In genomic region chr10:75410135-75410787, GRCh38 we compare ENCODE assay signal across 10 cellular contexts. TPM values are rescaled to one million over a fixed set of nuclear protein-coding genes. Genes with fewer than 3 reads are reported as not detected.
A peak's percentile ranks its signal among the peaks of the same experiment; 100 is the strongest.
DNase-seq lines count a peak whose midpoint lies in the region; ATAC-seq and TF ChIP-seq lines count a peak whose summit lies in the region.
"Had no signal": no experiment of that assay in that cellular context is flagged by ENCODE, and none has a peak within 500 bp of the region (broad histone marks: within the 10 kb centered on the region; RNA-seq: fewer than 3 reads in every experiment).

No MANE protein-coding gene starts in this region.

- no peak overlapping the region for H3K27ac ChIP-seq in right cardiac atrium (ENCODE audit: low read length)

- H3K9me3 ChIP-seq in right cardiac atrium (ENCODE audit: control insufficient read depth, low read length), result no peaks in the 10 kb centered on the region

- ATAC-seq in activated CD4-positive, alpha-beta T cell treated with anti-CD3 and anti-CD28 coated beads for 36 hours, result no peak
- ATAC-seq in WTC11 (no peak), right cardiac atrium (no peak), GM19035 (IDR thresholded peaks at IDR 0.05; ENCODE audit: unreplicated experiment) (no peak), HG02870 (IDR thresholded peaks at IDR 0.05; ENCODE audit: unreplicated experiment) (no peak)
- ATAC-seq in stimulated activated effector memory CD8-positive, alpha-beta T cell treated with anti-CD3 and anti-CD28 coated beads, Interleukin-12 subunit alpha, Interleukin-12 subunit beta, amount 100 ng/mL, for 72 hours, result no peak

- CTCF ChIA-PET in activated CD4-positive, alpha-beta T cell treated with anti-CD3 and anti-CD28 coated beads for 36 hours (lab: Charles Lee), result no interaction called here
- CTCF ChIA-PET in WTC11 (lab: Charles Lee), result interaction anchor here (1.0 to 2.3 kb wide), 4 partner anchors 11 to 21 kb away, joined by 3 to 13 read pairs (median 8); partner anchors contain the start of gene LRMDA

- WGBS in right cardiac atrium, result 43% methylated on average over 6 of the region's 6 CpGs

- H3K27ac Mint-ChIP-seq in activated CD4-positive, alpha-beta T cell treated with anti-CD3 and anti-CD28 coated beads for 36 hours, result no peak overlapping the region
- H3K27ac Mint-ChIP-seq in WTC11, result no peak overlapping the region
- H3K27ac Mint-ChIP-seq in stimulated activated effector memory CD8-positive, alpha-beta T cell treated with anti-CD3 and anti-CD28 coated beads, Interleukin-12 subunit alpha, Interleukin-12 subunit beta, amount 100 ng/mL, for 72 hours, result no peak overlapping the region

- TF ChIP-seq CTCF in WTC11 (IDR thresholded peaks at IDR 0.05), result no peak

- no peaks in the 10 kb centered on the region for H3K4me1 ChIP-seq in right cardiac atrium (ENCODE audit: control insufficient read depth, insufficient read depth, low read length)

- peaks cover 59% of the 10 kb centered on the region for H3K27me3 Mint-ChIP-seq in activated CD4-positive, alpha-beta T cell treated with anti-CD3 and anti-CD28 coated beads for 36 hours
- H3K27me3 Mint-ChIP-seq in WTC11 (ENCODE audit: low read depth), result peaks cover 99% of the 10 kb centered on the region

- intact Hi-C loops in activated CD4-positive, alpha-beta T cell treated with anti-CD3 and anti-CD28 coated beads for 36 hours (cut with DNase I, micrococcal nuclease), result no loop called here
- intact Hi-C loops in right cardiac atrium (cut with DNase I), result loop anchor here in 1 of 4 donors (5.0 kb wide), 1 partner anchor 897 kb away; no protein-coding TSS in a partner anchor

- H3K4me3 ChIP-seq in right cardiac atrium (ENCODE audit: low read length), result peak overlapping the region; percentile 84

- H3K9me3 Mint-ChIP-seq in activated CD4-positive, alpha-beta T cell treated with anti-CD3 and anti-CD28 coated beads for 36 hours (ENCODE audit: low read depth), result no peaks in the 10 kb centered on the region
- no peaks in the 10 kb centered on the region for H3K9me3 Mint-ChIP-seq in WTC11
- H3K9me3 Mint-ChIP-seq in stimulated activated effector memory CD8-positive, alpha-beta T cell treated with anti-CD3 and anti-CD28 coated beads, Interleukin-12 subunit alpha, Interleukin-12 subunit beta, amount 100 ng/mL, for 72 hours, result peaks cover 2% of the 10 kb centered on the region

- H3K4me1 Mint-ChIP-seq in activated CD4-positive, alpha-beta T cell treated with anti-CD3 and anti-CD28 coated beads for 36 hours, result peaks cover 10% of the 10 kb centered on the region
- H3K4me1 Mint-ChIP-seq in WTC11, result peaks cover 38% of the 10 kb centered on the region
- H3K4me1 Mint-ChIP-seq in stimulated activated effector memory CD8-positive, alpha-beta T cell treated with anti-CD3 and anti-CD28 coated beads, Interleukin-12 subunit alpha, Interleukin-12 subunit beta, amount 100 ng/mL, for 72 hours, result peaks cover 12% of the 10 kb centered on the region

- DNase-seq in activated CD4-positive, alpha-beta T cell treated with anti-CD3 and anti-CD28 coated beads for 36 hours, result no peak
- no peak for DNase-seq in activated CD4-positive, alpha-beta T cell treated with anti-CD3 and anti-CD28 coated beads, Interleukin-2, amount 50 U/mL, for 4 hours
- DNase-seq in WTC11 (ENCODE audit: low spot score) (no peak), right cardiac atrium (no peak), NCI-H187 (lab: John Stamatoyannopoulos, UW) (no peak)
- DNase-seq in stimulated activated effector memory CD8-positive, alpha-beta T cell treated with anti-CD3 and anti-CD28 coated beads, Interleukin-12 subunit alpha, Interleukin-12 subunit beta, amount 100 ng/mL, for 72 hours (ENCODE audit: low spot score in 2 of 2), result no peak
- DNase-seq: activated CD4-positive, alpha-beta T cell treated with anti-CD3 and anti-CD28 coated beads for 1 hour; KG1 had no signal

- H3K36me3 Mint-ChIP-seq in activated CD4-positive, alpha-beta T cell treated with anti-CD3 and anti-CD28 coated beads for 36 hours (ENCODE audit: low read depth), result no peaks in the 10 kb centered on the region
- no peaks in the 10 kb centered on the region; the same call in 1 of the 2 replicates for H3K36me3 Mint-ChIP-seq in WTC11
- H3K36me3 Mint-ChIP-seq in stimulated activated effector memory CD8-positive, alpha-beta T cell treated with anti-CD3 and anti-CD28 coated beads, Interleukin-12 subunit alpha, Interleukin-12 subunit beta, amount 100 ng/mL, for 72 hours, result no peaks in the 10 kb centered on the region

- POLR2A ChIA-PET in activated CD4-positive, alpha-beta T cell treated with anti-CD3 and anti-CD28 coated beads for 36 hours (lab: Charles Lee), result interaction anchor here (0.6 to 0.7 kb wide), 2 partner anchors 20 to 331 kb away, joined by 3 read pairs; no protein-coding TSS in a partner anchor
- POLR2A ChIA-PET in WTC11 (lab: Charles Lee), result no interaction called here

- no peaks in the 10 kb centered on the region for H3K27me3 ChIP-seq in right cardiac atrium (ENCODE audit: control insufficient read depth, insufficient read depth)

- peak overlapping the region; percentile 23 for H3K4me3 Mint-ChIP-seq in activated CD4-positive, alpha-beta T cell treated with anti-CD3 and anti-CD28 coated beads for 36 hours
- peak overlapping the region; percentile 77 for H3K4me3 Mint-ChIP-seq in WTC11
- H3K4me3 Mint-ChIP-seq in stimulated activated effector memory CD8-positive, alpha-beta T cell treated with anti-CD3 and anti-CD28 coated beads, Interleukin-12 subunit alpha, Interleukin-12 subunit beta, amount 100 ng/mL, for 72 hours, result peak overlapping the region; percentile 63

TF ChIP-seq in WTC11, 78 proteins besides CTCF, POLR2A, EP300 and RAD21 (continues in another document):
- TF ChIP-seq NR1H2 (CRISPR knock-in tag; IDR thresholded peaks at IDR 0.05) (no peak), PRDM15 (CRISPR knock-in tag; IDR thresholded peaks at IDR 0.05) (0 out of 2 replicates have a peak, but pooled peaks have one; percentile 35), ZNF423 (CRISPR knock-in tag; IDR thresholded peaks at IDR 0.05) (no peak), EMX1 (CRISPR knock-in tag; IDR thresholded peaks at IDR 0.05) (no peak), AFF4 (CRISPR knock-in tag; IDR thresholded peaks at IDR 0.05; ENCODE audit: borderline replicate concordance) (no peak)

RNA-seq across cellular contexts. Expression of gene ZNF503, which starts 8.7 kb away (rescaled TPM):
- under 1 TPM; 0.40 to 0.46 TPM for total RNA-seq in activated CD4-positive, alpha-beta T cell treated with anti-CD3 and anti-CD28 coated beads for 36 hours
- total RNA-seq in WTC11 (2021) (0.25 to 0.39 TPM (median 0.34 TPM) in 3 replicates), right cardiac atrium (10 to 100 TPM; 13.2 to 14.6 (median 14.3) TPM)
- polyA plus RNA-seq in right cardiac atrium, result 8.7 TPM

RNA-seq across cellular contexts. Expression of gene LRMDA, which starts 21.2 kb away (rescaled TPM):
- total RNA-seq in activated CD4-positive, alpha-beta T cell treated with anti-CD3 and anti-CD28 coated beads for 36 hours, result not detected
- 0.48 to 0.92 TPM (median 0.78 TPM) in 3 replicates for total RNA-seq in WTC11 (2021)
- total RNA-seq in right cardiac atrium, result 10 to 100 TPM; 42.7 to 97.9 (median 55.1) TPM
- polyA plus RNA-seq in right cardiac atrium, result 48.8 TPM

Comparison
In these comparisons a context has a peak if more than half of its experiments do, and no peak if none do; other contexts are left out.
1. H3K4me3 Mint-ChIP-seq: peak in every context shown above with its lines; median percentile 77 in WTC11; 63 in stimulated activated effector memory CD8-positive, alpha-beta T cell treated with anti-CD3 and anti-CD28 coated beads, Interleukin-12 subunit alpha, Interleukin-12 subunit beta, amount 100 ng/mL, for 72 hours; 23 in activated CD4-positive, alpha-beta T cell treated with anti-CD3 and anti-CD28 coated beads for 36 hours.
2. RNA of gene ZNF503, which starts 8.7 kb away (total RNA-seq): 13.2 to 14.6 TPM in right cardiac atrium; 0.40 to 0.46 TPM in activated CD4-positive, alpha-beta T cell treated with anti-CD3 and anti-CD28 coated beads for 36 hours and 0.25 to 0.39 TPM in WTC11; every median in the first group is over 4 times any median in the second.
3. RNA of gene LRMDA, which starts 21.2 kb away (total RNA-seq): 42.7 to 97.9 TPM in right cardiac atrium; 0.48 to 0.92 TPM in WTC11 and not detected in activated CD4-positive, alpha-beta T cell treated with anti-CD3 and anti-CD28 coated beads for 36 hours; every median in the first group is over 10 times any median in the second.